35 cellular contexts compared by ENCODE assay signal in genomic region chr10:69794673-69795072, GRCh38. TPM values are rescaled to one million over a fixed set of nuclear protein-coding genes. Genes with fewer than 3 reads are reported as not detected.
"Had no signal": no experiment of that assay in that cellular context is flagged by ENCODE, and none has a peak within 500 bp of the region (broad histone marks: within the 10 kb centered on the region; RNA-seq: fewer than 3 reads in every experiment).

No MANE protein-coding gene starts in this region.

- ATAC-seq: activated CD8-positive, alpha-beta T cell treated with anti-CD3 and anti-CD28 coated beads for 36 hours; activated naive CD4-positive, alpha-beta T cell treated with anti-CD3 and anti-CD28 coated beads, Interleukin-2, amount 50 U/mL, for 72 hours; activated T-cell treated with anti-CD3 and anti-CD28 coated beads, Interleukin-2, amount 50 U/mL, for 4 hours; activated T-cell treated with anti-CD3 and anti-CD28 coated beads, Interleukin-2, amount 50 U/mL, for 72 hours; activated T-helper 17 cell treated with anti-CD3 and anti-CD28 coated beads, Interleukin-2, amount 50 U/mL, for 72 hours; body of pancreas had no signal

- H3K4me3 ChIP-seq: adrenal gland, body of pancreas, breast epithelium had no signal

- H3K4me1 ChIP-seq: adrenal gland, body of pancreas, breast epithelium had no signal

- DNase-seq: activated B cell treated with CpG ODN at 0.5 μM for 24 hours; activated CD4-positive, alpha-beta memory T cell treated with anti-CD3 and anti-CD28 coated beads for 36 hours; activated CD4-positive, alpha-beta T cell treated with anti-CD3 and anti-CD28 coated beads for 4 hours; activated CD4-positive, alpha-beta T cell treated with anti-CD3 and anti-CD28 coated beads, Interleukin-2, amount 10 ng/mL, durations not matched to agents 24 days and 14 days; activated CD4-positive, alpha-beta T cell treated with anti-CD3 and anti-CD28 coated beads, Interleukin-2, amount 50 U/mL, for 1 hour; activated CD4-positive, alpha-beta T cell treated with anti-CD3 and anti-CD28 coated beads, Interleukin-2, amount 50 U/mL, for 4 hours; activated CD4-positive, CD25-positive, alpha-beta regulatory T cell treated with anti-CD3 and anti-CD28 coated beads, Interleukin-2, amount 50 U/mL, for 72 hours; activated CD8-positive, alpha-beta memory T cell treated with anti-CD3 and anti-CD28 coated beads, Interleukin-2, amount 50 U/mL, for 4 hours; activated CD8-positive, alpha-beta T cell treated with anti-CD3 and anti-CD28 coated beads for 36 hours; activated effector memory CD4-positive, alpha-beta T cell treated with anti-CD3 and anti-CD28 coated beads, Interleukin-2, amount 50 U/mL, for 16 hours; activated gamma-delta T cell treated with Interleukin-2 at 50 U/mL for 16 hours; activated naive CD4-positive, alpha-beta T cell; activated naive CD4-positive, alpha-beta T cell treated with anti-CD3 and anti-CD28 coated beads for 36 hours; activated naive CD4-positive, alpha-beta T cell treated with anti-CD3 and anti-CD28 coated beads, Interleukin-2, amount 50 U/mL, for 16 hours; activated naive CD8-positive, alpha-beta T cell treated with anti-CD3 and anti-CD28 coated beads for 36 hours; activated T-cell treated with anti-CD3 and anti-CD28 coated beads for 4 hours; activated T-cell treated with anti-CD3 and anti-CD28 coated beads, Interleukin-2, amount 50 U/mL, for 1 hour; activated T-cell treated with anti-CD3 and anti-CD28 coated beads, Interleukin-2, amount 50 U/mL, for 4 hours; activated T-cell treated with anti-CD3 and anti-CD28 coated beads, Interleukin-2, amount 50 U/mL, for 72 hours; adrenal gland; amniotic stem cell; aorta; body of pancreas; brain microvascular endothelial cell; central memory CD4-positive, alpha-beta T cell; T-helper 2 cell; T-helper 9 cell had no signal

- H3K27ac ChIP-seq: adrenal gland, body of pancreas, brain microvascular endothelial cell, breast epithelium, VCaP had no signal

- FAIRE-seq: astrocyte, TTC549 had no signal

- H3K27me3 ChIP-seq: adrenal gland, body of pancreas, brain microvascular endothelial cell, breast epithelium had no signal

- H3K9me3 ChIP-seq: adrenal gland had no signal

- H3K36me3 ChIP-seq: adrenal gland, brain microvascular endothelial cell, breast epithelium had no signal

RNA-seq across cellular contexts. Expression of gene COL13A1, which starts 7.0 kb away (rescaled TPM):
- total RNA-seq: activated B cell treated with CpG ODN at 0.5 μM for 24 hours; activated CD4-positive, alpha-beta memory T cell treated with anti-CD3 and anti-CD28 coated beads for 36 hours; activated CD4-positive, alpha-beta T cell treated with anti-CD3 and anti-CD28 coated beads, Interleukin-2, amount 10 ng/mL, durations not matched to agents 24 days and 14 days; activated CD8-positive, alpha-beta memory T cell treated with anti-CD3 and anti-CD28 coated beads for 36 hours; activated CD8-positive, alpha-beta T cell treated with anti-CD3 and anti-CD28 coated beads for 36 hours; activated naive CD4-positive, alpha-beta T cell treated with anti-CD3 and anti-CD28 coated beads for 36 hours; activated naive CD4-positive, alpha-beta T cell treated with anti-CD3 and anti-CD28 coated beads, Interleukin-2, amount 50 U/mL, for 72 hours; activated naive CD8-positive, alpha-beta T cell treated with anti-CD3 and anti-CD28 coated beads for 36 hours; activated T-cell treated with anti-CD3 and anti-CD28 coated beads, Interleukin-2, amount 50 U/mL, for 4 hours; activated T-cell treated with anti-CD3 and anti-CD28 coated beads, Interleukin-2, amount 50 U/mL, for 72 hours; activated T-helper 1 cell treated with anti-CD3 and anti-CD28 coated beads, Interleukin-12 subunit alpha, Interleukin-12 subunit beta, Interleukin-2, Interleukin-4 antibody, amounts not matched to agents 30 ng/mL and 10 ng/mL and 1 ng/mL, durations not matched to agents 14 hours and 24 hours and 36 hours; activated T-helper 17 cell treated with anti-CD3 and anti-CD28 coated beads, Interleukin-2, amount 50 U/mL, for 72 hours had no signal
